In the genomic region with DNA sequence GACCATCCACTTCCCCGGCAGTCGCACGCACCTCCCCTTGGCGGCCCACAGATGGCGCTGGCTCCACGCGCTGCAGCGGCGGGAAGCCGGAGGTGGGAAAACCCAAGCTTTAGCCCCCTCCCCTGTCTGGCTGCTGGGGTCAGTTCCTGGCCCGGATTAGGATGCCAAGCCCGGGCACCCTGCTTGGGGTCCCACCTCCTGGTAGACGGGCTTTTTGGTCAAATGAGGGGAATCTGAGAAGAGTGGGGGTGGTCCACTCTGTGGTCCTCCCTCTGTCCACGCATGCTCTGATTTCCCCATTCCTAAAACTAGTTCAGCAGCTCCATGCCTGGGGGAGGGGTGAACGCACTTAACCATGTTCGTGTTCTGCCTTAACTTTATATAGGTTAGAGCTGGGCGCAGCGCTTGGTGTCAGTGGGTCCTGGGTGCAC, we compare ENCODE assay signal across 1 cellular context.
A peak's percentile ranks its signal among the peaks of the same experiment; 100 is the strongest.
TF ChIP-seq lines count a peak whose summit lies in the region.

No MANE protein-coding gene starts in this region.

TF ChIP-seq in HepG2, 621 proteins besides CTCF, POLR2A, EP300 and RAD21:
- TF ChIP-seq ZNF510 (CRISPR knock-in tag; IDR thresholded peaks at IDR 0.05; ENCODE audit: low read depth) (no peak), HNRNPH1 (optimal IDR thresholded peaks at IDR 0.05; ENCODE audit: low read depth, low read length) (no peak), GTF2F1 (IDR thresholded peaks at IDR 0.05; ENCODE audit: low read length) (no peak), KAT2B (IDR thresholded peaks at IDR 0.05; ENCODE audit: borderline replicate concordance, low read depth, low read length) (no peak), ZNF790 (CRISPR knock-in tag; IDR thresholded peaks at IDR 0.05; ENCODE audit: borderline replicate concordance) (0 out of 2 replicates have a peak, but pooled peaks have one; percentile 28), XRCC5 (optimal IDR thresholded peaks at IDR 0.05; ENCODE audit: low read length) (peak; percentile 47), HNRNPLL (IDR thresholded peaks at IDR 0.05; ENCODE audit: low read depth, low read length, poor library complexity, severe bottlenecking) (peak; percentile 34), ZNF605 (CRISPR knock-in tag; IDR thresholded peaks at IDR 0.05) (0 out of 2 replicates have a peak, but pooled peaks have one; percentile 29), ZNF232 (CRISPR knock-in tag; IDR thresholded peaks at IDR 0.05; ENCODE audit: borderline replicate concordance) (no peak), ZNF776 (CRISPR knock-in tag; IDR thresholded peaks at IDR 0.05) (no peak), NBN (conservative IDR thresholded peaks at IDR 0.05) (no peak), STAG1 (CRISPR knock-in tag; IDR thresholded peaks at IDR 0.05) (peak; percentile 65)
- TF ChIP-seq, protein P1, sequence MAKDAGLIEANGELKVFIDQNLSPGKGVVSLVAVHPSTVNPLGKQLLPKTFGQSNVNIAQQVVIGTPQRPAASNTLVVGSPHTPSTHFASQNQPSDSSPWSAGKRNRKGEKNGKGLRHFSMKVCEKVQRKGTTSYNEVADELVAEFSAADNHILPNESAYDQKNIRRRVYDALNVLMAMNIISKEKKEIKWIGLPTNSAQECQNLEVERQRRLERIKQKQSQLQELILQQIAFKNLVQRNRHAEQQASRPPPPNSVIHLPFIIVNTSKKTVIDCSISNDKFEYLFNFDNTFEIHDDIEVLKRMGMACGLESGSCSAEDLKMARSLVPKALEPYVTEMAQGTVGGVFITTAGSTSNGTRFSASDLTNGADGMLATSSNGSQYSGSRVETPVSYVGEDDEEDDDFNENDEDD (CRISPR knock-in tag; IDR thresholded peaks at IDR 0.05; ENCODE audit: borderline replicate concordance): peak; percentile 52; the same call in 1 of the 2 replicates
- TF ChIP-seq, protein P2, sequence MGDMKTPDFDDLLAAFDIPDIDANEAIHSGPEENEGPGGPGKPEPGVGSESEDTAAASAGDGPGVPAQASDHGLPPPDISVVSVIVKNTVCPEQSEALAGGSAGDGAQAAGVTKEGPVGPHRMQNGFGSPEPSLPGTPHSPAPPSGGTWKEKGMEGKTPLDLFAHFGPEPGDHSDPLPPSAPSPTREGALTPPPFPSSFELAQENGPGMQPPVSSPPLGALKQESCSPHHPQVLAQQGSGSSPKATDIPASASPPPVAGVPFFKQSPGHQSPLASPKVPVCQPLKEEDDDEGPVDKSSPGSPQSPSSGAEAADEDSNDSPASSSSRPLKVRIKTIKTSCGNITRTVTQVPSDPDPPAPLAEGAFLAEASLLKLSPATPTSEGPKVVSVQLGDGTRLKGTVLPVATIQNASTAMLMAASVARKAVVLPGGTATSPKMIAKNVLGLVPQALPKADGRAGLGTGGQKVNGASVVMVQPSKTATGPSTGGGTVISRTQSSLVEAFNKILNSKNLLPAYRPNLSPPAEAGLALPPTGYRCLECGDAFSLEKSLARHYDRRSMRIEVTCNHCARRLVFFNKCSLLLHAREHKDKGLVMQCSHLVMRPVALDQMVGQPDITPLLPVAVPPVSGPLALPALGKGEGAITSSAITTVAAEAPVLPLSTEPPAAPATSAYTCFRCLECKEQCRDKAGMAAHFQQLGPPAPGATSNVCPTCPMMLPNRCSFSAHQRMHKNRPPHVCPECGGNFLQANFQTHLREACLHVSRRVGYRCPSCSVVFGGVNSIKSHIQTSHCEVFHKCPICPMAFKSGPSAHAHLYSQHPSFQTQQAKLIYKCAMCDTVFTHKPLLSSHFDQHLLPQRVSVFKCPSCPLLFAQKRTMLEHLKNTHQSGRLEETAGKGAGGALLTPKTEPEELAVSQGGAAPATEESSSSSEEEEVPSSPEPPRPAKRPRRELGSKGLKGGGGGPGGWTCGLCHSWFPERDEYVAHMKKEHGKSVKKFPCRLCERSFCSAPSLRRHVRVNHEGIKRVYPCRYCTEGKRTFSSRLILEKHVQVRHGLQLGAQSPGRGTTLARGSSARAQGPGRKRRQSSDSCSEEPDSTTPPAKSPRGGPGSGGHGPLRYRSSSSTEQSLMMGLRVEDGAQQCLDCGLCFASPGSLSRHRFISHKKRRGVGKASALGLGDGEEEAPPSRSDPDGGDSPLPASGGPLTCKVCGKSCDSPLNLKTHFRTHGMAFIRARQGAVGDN (CRISPR knock-in tag; IDR thresholded peaks at IDR 0.05): 0 out of 2 replicates have a peak, but pooled peaks have one; percentile 24
- TF ChIP-seq, protein P3, sequence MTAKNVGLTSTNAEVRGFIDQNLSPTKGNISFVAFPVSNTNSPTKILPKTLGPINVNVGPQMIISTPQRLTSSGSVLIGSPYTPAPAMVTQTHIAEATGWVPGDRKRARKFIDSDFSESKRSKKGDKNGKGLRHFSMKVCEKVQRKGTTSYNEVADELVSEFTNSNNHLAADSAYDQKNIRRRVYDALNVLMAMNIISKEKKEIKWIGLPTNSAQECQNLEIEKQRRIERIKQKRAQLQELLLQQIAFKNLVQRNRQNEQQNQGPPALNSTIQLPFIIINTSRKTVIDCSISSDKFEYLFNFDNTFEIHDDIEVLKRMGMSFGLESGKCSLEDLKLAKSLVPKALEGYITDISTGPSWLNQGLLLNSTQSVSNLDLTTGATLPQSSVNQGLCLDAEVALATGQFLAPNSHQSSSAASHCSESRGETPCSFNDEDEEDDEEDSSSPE (CRISPR knock-in tag; IDR thresholded peaks at IDR 0.05): 0 out of 2 replicates have a peak, but pooled peaks have one; percentile 23
- TF ChIP-seq, protein P4, sequence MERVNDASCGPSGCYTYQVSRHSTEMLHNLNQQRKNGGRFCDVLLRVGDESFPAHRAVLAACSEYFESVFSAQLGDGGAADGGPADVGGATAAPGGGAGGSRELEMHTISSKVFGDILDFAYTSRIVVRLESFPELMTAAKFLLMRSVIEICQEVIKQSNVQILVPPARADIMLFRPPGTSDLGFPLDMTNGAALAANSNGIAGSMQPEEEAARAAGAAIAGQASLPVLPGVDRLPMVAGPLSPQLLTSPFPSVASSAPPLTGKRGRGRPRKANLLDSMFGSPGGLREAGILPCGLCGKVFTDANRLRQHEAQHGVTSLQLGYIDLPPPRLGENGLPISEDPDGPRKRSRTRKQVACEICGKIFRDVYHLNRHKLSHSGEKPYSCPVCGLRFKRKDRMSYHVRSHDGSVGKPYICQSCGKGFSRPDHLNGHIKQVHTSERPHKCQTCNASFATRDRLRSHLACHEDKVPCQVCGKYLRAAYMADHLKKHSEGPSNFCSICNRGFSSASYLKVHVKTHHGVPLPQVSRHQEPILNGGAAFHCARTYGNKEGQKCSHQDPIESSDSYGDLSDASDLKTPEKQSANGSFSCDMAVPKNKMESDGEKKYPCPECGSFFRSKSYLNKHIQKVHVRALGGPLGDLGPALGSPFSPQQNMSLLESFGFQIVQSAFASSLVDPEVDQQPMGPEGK (CRISPR knock-in tag; IDR thresholded peaks at IDR 0.05): 0 out of 2 replicates have a peak, but pooled peaks have one; percentile 40
- TF ChIP-seq, protein P5, sequence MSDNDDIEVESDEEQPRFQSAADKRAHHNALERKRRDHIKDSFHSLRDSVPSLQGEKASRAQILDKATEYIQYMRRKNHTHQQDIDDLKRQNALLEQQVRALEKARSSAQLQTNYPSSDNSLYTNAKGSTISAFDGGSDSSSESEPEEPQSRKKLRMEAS (IDR thresholded peaks at IDR 0.05): 0 out of 2 replicates have a peak, but pooled peaks have one; percentile 26
TF ChIP-seq in HepG2: peak in this region for 10.
